1 cellular context compared by ENCODE assay signal in the genomic region with DNA sequence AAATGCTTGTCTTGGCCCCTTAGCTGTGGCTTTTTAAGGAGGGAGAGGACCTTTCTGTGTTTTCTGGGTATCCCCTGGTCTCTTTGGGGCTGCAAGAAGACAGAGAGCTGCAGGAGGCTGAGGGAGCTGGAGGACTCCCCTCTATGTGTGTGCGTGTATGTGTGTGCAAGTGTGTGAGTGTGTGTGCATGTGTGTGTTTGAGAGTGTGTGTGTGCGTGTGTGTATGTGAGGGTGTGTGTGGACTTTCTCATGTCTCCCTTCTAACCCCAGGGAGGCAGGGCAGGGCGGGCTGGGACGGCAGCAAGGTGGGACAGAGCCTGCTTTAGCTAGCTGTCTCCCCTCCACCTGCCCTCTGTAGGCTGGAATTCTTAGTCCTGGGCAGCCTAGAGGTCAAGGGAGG.
TF ChIP-seq lines count a peak whose summit lies in the region.

No MANE protein-coding gene starts in this region.

TF ChIP-seq in GM23338, 12 proteins besides CTCF, POLR2A, EP300 and RAD21:
- TF ChIP-seq ZNF114 (CRISPR knock-in tag; IDR thresholded peaks at IDR 0.05) = no peak
- TF ChIP-seq CREB1 (CRISPR knock-in tag; IDR thresholded peaks at IDR 0.05; ENCODE audit: low read depth) = no peak
- TF ChIP-seq ZNF331 (CRISPR knock-in tag; IDR thresholded peaks at IDR 0.05; ENCODE audit: low read depth) = no peak
- TF ChIP-seq, protein P1, sequence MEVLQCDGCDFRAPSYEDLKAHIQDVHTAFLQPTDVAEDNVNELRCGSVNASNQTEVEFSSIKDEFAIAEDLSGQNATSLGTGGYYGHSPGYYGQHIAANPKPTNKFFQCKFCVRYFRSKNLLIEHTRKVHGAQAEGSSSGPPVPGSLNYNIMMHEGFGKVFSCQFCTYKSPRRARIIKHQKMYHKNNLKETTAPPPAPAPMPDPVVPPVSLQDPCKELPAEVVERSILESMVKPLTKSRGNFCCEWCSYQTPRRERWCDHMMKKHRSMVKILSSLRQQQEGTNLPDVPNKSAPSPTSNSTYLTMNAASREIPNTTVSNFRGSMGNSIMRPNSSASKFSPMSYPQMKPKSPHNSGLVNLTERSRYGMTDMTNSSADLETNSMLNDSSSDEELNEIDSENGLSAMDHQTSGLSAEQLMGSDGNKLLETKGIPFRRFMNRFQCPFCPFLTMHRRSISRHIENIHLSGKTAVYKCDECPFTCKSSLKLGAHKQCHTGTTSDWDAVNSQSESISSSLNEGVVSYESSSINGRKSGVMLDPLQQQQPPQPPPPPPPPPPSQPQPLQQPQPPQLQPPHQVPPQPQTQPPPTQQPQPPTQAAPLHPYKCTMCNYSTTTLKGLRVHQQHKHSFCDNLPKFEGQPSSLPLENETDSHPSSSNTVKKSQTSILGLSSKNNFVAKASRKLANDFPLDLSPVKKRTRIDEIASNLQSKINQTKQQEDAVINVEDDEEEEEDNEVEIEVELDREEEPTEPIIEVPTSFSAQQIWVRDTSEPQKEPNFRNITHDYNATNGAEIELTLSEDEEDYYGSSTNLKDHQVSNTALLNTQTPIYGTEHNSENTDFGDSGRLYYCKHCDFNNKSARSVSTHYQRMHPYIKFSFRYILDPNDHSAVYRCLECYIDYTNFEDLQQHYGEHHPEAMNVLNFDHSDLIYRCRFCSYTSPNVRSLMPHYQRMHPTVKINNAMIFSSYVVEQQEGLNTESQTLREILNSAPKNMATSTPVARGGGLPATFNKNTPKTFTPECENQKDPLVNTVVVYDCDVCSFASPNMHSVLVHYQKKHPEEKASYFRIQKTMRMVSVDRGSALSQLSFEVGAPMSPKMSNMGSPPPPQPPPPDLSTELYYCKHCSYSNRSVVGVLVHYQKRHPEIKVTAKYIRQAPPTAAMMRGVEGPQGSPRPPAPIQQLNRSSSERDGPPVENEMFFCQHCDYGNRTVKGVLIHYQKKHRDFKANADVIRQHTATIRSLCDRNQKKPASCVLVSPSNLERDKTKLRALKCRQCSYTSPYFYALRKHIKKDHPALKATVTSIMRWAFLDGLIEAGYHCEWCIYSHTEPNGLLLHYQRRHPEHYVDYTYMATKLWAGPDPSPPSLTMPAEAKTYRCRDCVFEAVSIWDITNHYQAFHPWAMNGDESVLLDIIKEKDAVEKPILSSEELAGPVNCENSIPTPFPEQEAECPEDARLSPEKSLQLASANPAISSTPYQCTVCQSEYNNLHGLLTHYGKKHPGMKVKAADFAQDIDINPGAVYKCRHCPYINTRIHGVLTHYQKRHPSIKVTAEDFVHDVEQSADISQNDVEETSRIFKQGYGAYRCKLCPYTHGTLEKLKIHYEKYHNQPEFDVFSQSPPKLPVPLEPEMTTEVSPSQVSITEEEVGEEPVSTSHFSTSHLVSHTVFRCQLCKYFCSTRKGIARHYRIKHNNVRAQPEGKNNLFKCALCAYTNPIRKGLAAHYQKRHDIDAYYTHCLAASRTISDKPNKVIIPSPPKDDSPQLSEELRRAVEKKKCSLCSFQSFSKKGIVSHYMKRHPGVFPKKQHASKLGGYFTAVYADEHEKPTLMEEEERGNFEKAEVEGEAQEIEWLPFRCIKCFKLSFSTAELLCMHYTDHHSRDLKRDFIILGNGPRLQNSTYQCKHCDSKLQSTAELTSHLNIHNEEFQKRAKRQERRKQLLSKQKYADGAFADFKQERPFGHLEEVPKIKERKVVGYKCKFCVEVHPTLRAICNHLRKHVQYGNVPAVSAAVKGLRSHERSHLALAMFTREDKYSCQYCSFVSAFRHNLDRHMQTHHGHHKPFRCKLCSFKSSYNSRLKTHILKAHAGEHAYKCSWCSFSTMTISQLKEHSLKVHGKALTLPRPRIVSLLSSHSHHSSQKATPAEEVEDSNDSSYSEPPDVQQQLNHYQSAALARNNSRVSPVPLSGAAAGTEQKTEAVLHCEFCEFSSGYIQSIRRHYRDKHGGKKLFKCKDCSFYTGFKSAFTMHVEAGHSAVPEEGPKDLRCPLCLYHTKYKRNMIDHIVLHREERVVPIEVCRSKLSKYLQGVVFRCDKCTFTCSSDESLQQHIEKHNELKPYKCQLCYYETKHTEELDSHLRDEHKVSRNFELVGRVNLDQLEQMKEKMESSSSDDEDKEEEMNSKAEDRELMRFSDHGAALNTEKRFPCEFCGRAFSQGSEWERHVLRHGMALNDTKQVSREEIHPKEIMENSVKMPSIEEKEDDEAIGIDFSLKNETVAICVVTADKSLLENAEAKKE (CRISPR knock-in tag; IDR thresholded peaks at IDR 0.05) = no peak
- TF ChIP-seq NANOG (IDR thresholded peaks at IDR 0.05; ENCODE audit: borderline replicate concordance) = no peak
- no peak for TF ChIP-seq POLR2AphosphoS5 (IDR thresholded peaks at IDR 0.05; ENCODE audit: low read depth)
- TF ChIP-seq JUNB (IDR thresholded peaks at IDR 0.05; ENCODE audit: unreplicated experiment) = no peak
- TF ChIP-seq STAT1 (IDR thresholded peaks at IDR 0.05; ENCODE audit: unreplicated experiment) = no peak
- TF ChIP-seq, protein P2, sequence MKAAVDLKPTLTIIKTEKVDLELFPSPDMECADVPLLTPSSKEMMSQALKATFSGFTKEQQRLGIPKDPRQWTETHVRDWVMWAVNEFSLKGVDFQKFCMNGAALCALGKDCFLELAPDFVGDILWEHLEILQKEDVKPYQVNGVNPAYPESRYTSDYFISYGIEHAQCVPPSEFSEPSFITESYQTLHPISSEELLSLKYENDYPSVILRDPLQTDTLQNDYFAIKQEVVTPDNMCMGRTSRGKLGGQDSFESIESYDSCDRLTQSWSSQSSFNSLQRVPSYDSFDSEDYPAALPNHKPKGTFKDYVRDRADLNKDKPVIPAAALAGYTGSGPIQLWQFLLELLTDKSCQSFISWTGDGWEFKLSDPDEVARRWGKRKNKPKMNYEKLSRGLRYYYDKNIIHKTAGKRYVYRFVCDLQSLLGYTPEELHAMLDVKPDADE (IDR thresholded peaks at IDR 0.05) = no peak
- TF ChIP-seq, protein P3, sequence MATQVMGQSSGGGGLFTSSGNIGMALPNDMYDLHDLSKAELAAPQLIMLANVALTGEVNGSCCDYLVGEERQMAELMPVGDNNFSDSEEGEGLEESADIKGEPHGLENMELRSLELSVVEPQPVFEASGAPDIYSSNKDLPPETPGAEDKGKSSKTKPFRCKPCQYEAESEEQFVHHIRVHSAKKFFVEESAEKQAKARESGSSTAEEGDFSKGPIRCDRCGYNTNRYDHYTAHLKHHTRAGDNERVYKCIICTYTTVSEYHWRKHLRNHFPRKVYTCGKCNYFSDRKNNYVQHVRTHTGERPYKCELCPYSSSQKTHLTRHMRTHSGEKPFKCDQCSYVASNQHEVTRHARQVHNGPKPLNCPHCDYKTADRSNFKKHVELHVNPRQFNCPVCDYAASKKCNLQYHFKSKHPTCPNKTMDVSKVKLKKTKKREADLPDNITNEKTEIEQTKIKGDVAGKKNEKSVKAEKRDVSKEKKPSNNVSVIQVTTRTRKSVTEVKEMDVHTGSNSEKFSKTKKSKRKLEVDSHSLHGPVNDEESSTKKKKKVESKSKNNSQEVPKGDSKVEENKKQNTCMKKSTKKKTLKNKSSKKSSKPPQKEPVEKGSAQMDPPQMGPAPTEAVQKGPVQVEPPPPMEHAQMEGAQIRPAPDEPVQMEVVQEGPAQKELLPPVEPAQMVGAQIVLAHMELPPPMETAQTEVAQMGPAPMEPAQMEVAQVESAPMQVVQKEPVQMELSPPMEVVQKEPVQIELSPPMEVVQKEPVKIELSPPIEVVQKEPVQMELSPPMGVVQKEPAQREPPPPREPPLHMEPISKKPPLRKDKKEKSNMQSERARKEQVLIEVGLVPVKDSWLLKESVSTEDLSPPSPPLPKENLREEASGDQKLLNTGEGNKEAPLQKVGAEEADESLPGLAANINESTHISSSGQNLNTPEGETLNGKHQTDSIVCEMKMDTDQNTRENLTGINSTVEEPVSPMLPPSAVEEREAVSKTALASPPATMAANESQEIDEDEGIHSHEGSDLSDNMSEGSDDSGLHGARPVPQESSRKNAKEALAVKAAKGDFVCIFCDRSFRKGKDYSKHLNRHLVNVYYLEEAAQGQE (IDR thresholded peaks at IDR 0.05; ENCODE audit: unreplicated experiment) = no peak
- no peak for TF ChIP-seq EZH2 (IDR thresholded peaks at IDR 0.05; ENCODE audit: low read depth, unreplicated experiment)
- TF ChIP-seq EZH2phosphoT487 (IDR thresholded peaks at IDR 0.05; ENCODE audit: unreplicated experiment) = no peak
TF ChIP-seq in GM23338: peak in this region for 0.
